21 cellular contexts compared by ENCODE assay signal in the genomic region with DNA sequence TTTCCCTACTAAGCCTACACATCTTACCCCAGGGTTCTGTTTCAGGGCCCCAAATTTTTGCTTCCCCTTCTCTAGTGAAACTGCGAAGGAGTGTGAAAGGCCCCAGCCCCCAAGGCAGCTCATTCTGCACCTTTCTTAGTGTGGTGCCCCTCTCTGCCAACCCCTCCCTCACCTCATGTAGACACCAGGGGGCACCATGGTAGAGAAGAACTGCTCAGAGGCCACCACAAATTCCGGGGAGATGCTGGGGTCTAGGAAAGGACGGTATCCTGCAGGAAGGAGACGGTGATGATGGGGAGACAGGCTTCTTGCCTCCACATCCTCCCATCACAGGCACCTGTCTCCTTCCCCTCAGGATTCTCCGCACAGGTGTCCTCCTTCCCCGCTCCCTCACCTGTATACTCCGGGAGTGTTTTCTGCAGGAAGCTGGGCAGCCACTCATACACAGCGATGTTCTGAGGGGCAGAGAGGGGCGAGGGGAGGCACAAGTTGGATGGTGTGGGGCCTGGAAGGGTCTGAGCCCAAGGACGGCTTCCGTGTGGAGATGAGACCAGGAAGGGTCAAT. TPM values are rescaled to one million over a fixed set of nuclear protein-coding genes. Genes with fewer than 3 reads are reported as not detected.
DNase-seq lines count a peak whose midpoint lies in the region; ATAC-seq and TF ChIP-seq lines count a peak whose summit lies in the region.
"Had no signal": no experiment of that assay in that cellular context is flagged by ENCODE, and none has a peak within 500 bp of the region (broad histone marks: within the 10 kb centered on the region; RNA-seq: fewer than 3 reads in every experiment).

No MANE protein-coding gene starts in this region.

- H3K4me1 Mint-ChIP-seq in osteocyte (ENCODE audit: unreplicated experiment): peaks cover 8% of the 10 kb centered on the region

- H3K4me1 ChIP-seq in RWPE2 (ENCODE audit: insufficient read depth, poor library complexity, severe bottlenecking) (no peaks in the 10 kb centered on the region), prostate gland (replicated peaks) (peaks cover 2% of the 10 kb centered on the region)

- H3K27me3 ChIP-seq in RWPE2 (ENCODE audit: insufficient read depth, poor library complexity, severe bottlenecking): peaks cover 52% of the 10 kb centered on the region
- peaks cover 38% of the 10 kb centered on the region for H3K27me3 ChIP-seq in prostate gland (replicated peaks; ENCODE audit: insufficient read depth)

- no peak overlapping the region for H3K4me3 ChIP-seq in AG10803 (ENCODE audit: low read length)
- no peak overlapping the region for H3K4me3 ChIP-seq in RWPE2 (ENCODE audit: severe bottlenecking)
- H3K4me3 ChIP-seq in fibroblast of mammary gland (ENCODE audit: control insufficient read depth, low read depth, low read length): no peak overlapping the region
- H3K4me3 ChIP-seq in prostate gland: no peak overlapping the region
- H3K4me3 ChIP-seq: ascending aorta had no signal

- no peak overlapping the region for H3K4me3 Mint-ChIP-seq in osteocyte (ENCODE audit: unreplicated experiment)
- H3K4me3 Mint-ChIP-seq: activated CD4-positive, alpha-beta memory T cell treated with anti-CD3 and anti-CD28 coated beads, Interleukin-2, amount 10 ng/mL, durations not matched to agents 7 days and 5 days; activated naive CD4-positive, alpha-beta T cell treated with anti-CD3 and anti-CD28 coated beads, Interleukin-2, amount 50 U/mL, for 24 hours had no signal

- H3K9me3 ChIP-seq in RWPE2 (ENCODE audit: severe bottlenecking): no peaks in the 10 kb centered on the region
- H3K9me3 ChIP-seq in prostate gland: no peaks in the 10 kb centered on the region
- H3K9me3 ChIP-seq: ascending aorta had no signal

- no peak for DNase-seq in AG10803 (ENCODE audit: low read depth)
- DNase-seq in RWPE2 (ENCODE audit: low spot score): no peak
- DNase-seq in fibroblast of mammary gland (ENCODE audit: low read depth): no peak
- no peak for DNase-seq in osteocyte (ENCODE audit: extremely low spot score, unreplicated experiment)
- no peak for DNase-seq in COLO668 (lab: John Stamatoyannopoulos, UW; ENCODE audit: unreplicated experiment)
- DNase-seq in prostate gland (ENCODE audit: low spot score): no peak
- DNase-seq: activated CD4-positive, alpha-beta memory T cell treated with anti-CD3 and anti-CD28 coated beads, Interleukin-2, amount 10 ng/mL, durations not matched to agents 7 days and 5 days; activated T-cell treated with anti-CD3 and anti-CD28 coated beads, Interleukin-2, amount 50 U/mL, for 1 hour; AML-193; Calu3; hippocampal formation; mammary epithelial cell; NCI-H1694 treated with DMSO at 0.1 percent for 48 hours; NCI-H226 had no signal

- peaks cover 57% of the 10 kb centered on the region for H3K27me3 Mint-ChIP-seq in osteocyte (ENCODE audit: unreplicated experiment)

- H3K27ac Mint-ChIP-seq in osteocyte (ENCODE audit: unreplicated experiment): no peak overlapping the region
- H3K27ac Mint-ChIP-seq: activated CD4-positive, alpha-beta memory T cell treated with anti-CD3 and anti-CD28 coated beads, Interleukin-2, amount 10 ng/mL, durations not matched to agents 7 days and 5 days; activated naive CD4-positive, alpha-beta T cell treated with anti-CD3 and anti-CD28 coated beads, Interleukin-2, amount 50 U/mL, for 24 hours had no signal

- intact Hi-C loops in prostate gland (cut with DNase I): no loop called here

- TF ChIP-seq CTCF in AG10803 (conservative IDR thresholded peaks at IDR 0.05; ENCODE audit: low read length): peak; percentile 11; the same call in 1 of the 2 replicates
- peak; percentile 25; the same call in 1 of the 3 replicates for TF ChIP-seq CTCF in GM12872 (IDR thresholded peaks at IDR 0.05; ENCODE audit: insufficient read depth, low read depth, low read length)
- TF ChIP-seq CTCF in RWPE2 (IDR thresholded peaks at IDR 0.05; ENCODE audit: poor library complexity, severe bottlenecking): peak; percentile 29
- TF ChIP-seq CTCF in fibroblast of mammary gland (conservative IDR thresholded peaks at IDR 0.05; ENCODE audit: control insufficient read depth, insufficient read depth, low read depth, low read length): peak; percentile 5
- TF ChIP-seq CTCF in osteocyte (IDR thresholded peaks at IDR 0.05): no peak
- TF ChIP-seq CTCF in prostate gland (IDR thresholded peaks at IDR 0.05): no peak

- H3K36me3 Mint-ChIP-seq in osteocyte (ENCODE audit: unreplicated experiment): no peaks in the 10 kb centered on the region
- H3K36me3 Mint-ChIP-seq: activated naive CD4-positive, alpha-beta T cell treated with anti-CD3 and anti-CD28 coated beads, Interleukin-2, amount 50 U/mL, for 24 hours had no signal

- H3K27ac ChIP-seq in RWPE2 (ENCODE audit: poor library complexity, severe bottlenecking): no peak overlapping the region
- H3K27ac ChIP-seq in prostate gland: no peak overlapping the region
- H3K27ac ChIP-seq: ascending aorta, RWPE1 had no signal

- no peaks in the 10 kb centered on the region for H3K9me3 Mint-ChIP-seq in osteocyte (ENCODE audit: unreplicated experiment)
- H3K9me3 Mint-ChIP-seq: activated CD4-positive, alpha-beta memory T cell treated with anti-CD3 and anti-CD28 coated beads, Interleukin-2, amount 10 ng/mL, durations not matched to agents 7 days and 5 days; activated naive CD4-positive, alpha-beta T cell treated with anti-CD3 and anti-CD28 coated beads, Interleukin-2, amount 50 U/mL, for 24 hours had no signal

- H3K36me3 ChIP-seq in RWPE2 (ENCODE audit: low read depth) (no peaks in the 10 kb centered on the region), prostate gland (no peaks in the 10 kb centered on the region)
- H3K36me3 ChIP-seq: ascending aorta had no signal

- ATAC-seq in RWPE2 (ENCODE audit: low read depth) (no peak), HG03439 (IDR thresholded peaks at IDR 0.05; ENCODE audit: unreplicated experiment) (no peak)

- WGBS in prostate gland: 60% methylated on average over 11 of the region's 11 CpGs

- no peak for TF ChIP-seq POLR2A in prostate gland (IDR thresholded peaks at IDR 0.05)

RNA-seq across cellular contexts. Expression of a gene that starts 3.6 kb away (rescaled TPM):
- total RNA-seq in osteocyte (0.08 TPM in 1 of 2 replicates, not detected in the other), prostate gland (1 to 10 TPM; 2.3 to 2.5 TPM)
- total RNA-seq: fibroblast of villous mesenchyme had no signal

RNA-seq across cellular contexts. Expression of a gene that starts 3.8 kb away (rescaled TPM):
- not detected in 2 replicates for total RNA-seq in osteocyte
- not detected for total RNA-seq in prostate gland
- total RNA-seq: activated CD4-positive, alpha-beta memory T cell treated with anti-CD3 and anti-CD28 coated beads, Interleukin-2, amount 10 ng/mL, durations not matched to agents 7 days and 5 days; Calu3; fibroblast of villous mesenchyme; mammary epithelial cell; omental fat pad had no signal

RNA-seq across cellular contexts. Expression of a gene that starts 19.3 kb away (rescaled TPM):
- total RNA-seq in osteocyte: not detected in 2 replicates
- total RNA-seq in prostate gland: 10 to 100 TPM; 17.6 to 38.8 TPM
- total RNA-seq: activated CD4-positive, alpha-beta memory T cell treated with anti-CD3 and anti-CD28 coated beads, Interleukin-2, amount 10 ng/mL, durations not matched to agents 7 days and 5 days; Calu3; fibroblast of villous mesenchyme had no signal

RNA-seq across cellular contexts. Expression of a gene that starts 19.5 kb away (rescaled TPM):
- not detected in 2 replicates for total RNA-seq in osteocyte
- 10 to 100 TPM; 18.4 to 32.1 TPM for total RNA-seq in prostate gland
- total RNA-seq: fibroblast of villous mesenchyme had no signal

Comparison
In these comparisons a context has a peak if more than half of its experiments do, and no peak if none do; other contexts are left out.
1. CTCF ChIP-seq: peak in AG10803 (single experiment), GM12872 (single experiment), RWPE2 (single experiment) and fibroblast of mammary gland (single experiment); none in osteocyte (single experiment) and prostate gland (0 of 4).
2. RNA of a gene that starts 19.3 kb away (total RNA-seq): 17.6 to 38.8 TPM in prostate gland; not detected in osteocyte; every median in the first group is over 10 times any median in the second.